In genomic region chr9:131776473-131776872, GRCh38 we compare ENCODE assay signal across 10 cellular contexts. TPM values are rescaled to one million over a fixed set of nuclear protein-coding genes. Genes with fewer than 3 reads are reported as not detected.
A peak's percentile ranks its signal among the peaks of the same experiment; 100 is the strongest.
DNase-seq lines count a peak whose midpoint lies in the region; ATAC-seq and TF ChIP-seq lines count a peak whose summit lies in the region.
"Had no signal": no experiment of that assay in that cellular context is flagged by ENCODE, and none has a peak within 500 bp of the region (broad histone marks: within the 10 kb centered on the region; RNA-seq: fewer than 3 reads in every experiment).

No MANE protein-coding gene starts in this region.

- TF ChIP-seq CTCF in AG10803 (conservative IDR thresholded peaks at IDR 0.05; ENCODE audit: low read length) (no peak), HFFc6 (IDR thresholded peaks at IDR 0.05) (no peak)

- H3K9me3 Mint-ChIP-seq in HFFc6 = peaks cover 9% of the 10 kb centered on the region; the same call in 1 of the 2 replicates

- H3K4me3 ChIP-seq in AG10803 (ENCODE audit: low read length) = no peak overlapping the region

- ATAC-seq in activated CD4-positive, CD25-positive, alpha-beta regulatory T cell treated with anti-CD3 and anti-CD28 coated beads, Interleukin-2, amount 50 U/mL, for 24 hours = no peak

- no peaks in the 10 kb centered on the region for H3K4me1 Mint-ChIP-seq in HFFc6 (ENCODE audit: low read depth)

- peaks cover 26% of the 10 kb centered on the region for H3K27me3 Mint-ChIP-seq in HFFc6 (ENCODE audit: insufficient read depth)

- H3K4me3 Mint-ChIP-seq in HFFc6 = no peak overlapping the region
- H3K4me3 Mint-ChIP-seq: activated naive CD8-positive, alpha-beta T cell had no signal

- H3K27ac Mint-ChIP-seq in HFFc6 = no peak overlapping the region
- H3K27ac Mint-ChIP-seq: activated naive CD8-positive, alpha-beta T cell had no signal

- DNase-seq in AG10803 (ENCODE audit: low read depth) (peak; percentile 15), HT-29 (ENCODE audit: low spot score) (peak; percentile 48), iPS-NIHi7 (ENCODE audit: extremely low spot score) (peak; percentile 91), HFFc6 (no peak), NCI-H2171 treated with DMSO at 0.1 percent for 48 hours (lab: John Stamatoyannopoulos, UW) (no peak)
- DNase-seq in activated CD4-positive, alpha-beta T cell treated with anti-CD3 and anti-CD28 coated beads, Interleukin-2, amount 50 U/mL, for 1 hour = peak; percentile 21
- no peak for DNase-seq in stimulated activated naive CD4-positive, alpha-beta T cell treated with Interleukin-2 at 50 U/mL for 16 hours (lab: John Stamatoyannopoulos, UW)
- DNase-seq: DMS79 treated with DMSO at 0.1 percent for 48 hours had no signal

- H3K36me3 Mint-ChIP-seq in HFFc6 (ENCODE audit: low read depth) = no peaks in the 10 kb centered on the region
- H3K36me3 Mint-ChIP-seq: activated naive CD8-positive, alpha-beta T cell had no signal

RNA-seq across cellular contexts. Expression of gene RAPGEF1, which starts 36.6 kb away (rescaled TPM):
- total RNA-seq in HT-29 (2014; rRNA removed; shearing (Covaris generic)) = 15.7 and 15.8 TPM in 2 replicates
- total RNA-seq in HFFc6 (2021; fragmentation: NEBNext Ultra II Directional; extraction: Animal tissue kit (Norgen Biotek cat#: 25700)) = 10 to 100 TPM; 38.6 to 46.6 (median 42.3) TPM

Comparison
In these comparisons a context has a peak if more than half of its experiments do, and no peak if none do; other contexts are left out.
1. DNase-seq: peak in AG10803 (single experiment), HT-29 (single experiment), activated CD4-positive, alpha-beta T cell treated with anti-CD3 and anti-CD28 coated beads, Interleukin-2, amount 50 U/mL, for 1 hour (single experiment) and iPS-NIHi7 (single experiment); none in HFFc6 (single experiment), NCI-H2171 treated with DMSO at 0.1 percent for 48 hours (single experiment) and stimulated activated naive CD4-positive, alpha-beta T cell treated with Interleukin-2 at 50 U/mL for 16 hours (single experiment).